ENCODE assay signal across 8 cellular contexts in genomic region chrX:100731441-100732281, GRCh38. TPM values are rescaled to one million over a fixed set of nuclear protein-coding genes. Genes with fewer than 3 reads are reported as not detected.
A peak's percentile ranks its signal among the peaks of the same experiment; 100 is the strongest.
DNase-seq lines count a peak whose midpoint lies in the region; ATAC-seq, FAIRE-seq and TF ChIP-seq lines count a peak whose summit lies in the region.

Gene SYTL4, minus strand, starts transcription at chrX:100732121. Its CDS starts 30,084 bp downstream, at chrX:100702037.

- H3K23ac ChIP-seq in mesenchymal stem cell (ENCODE audit: low read length in 2 of 2), result no peak within 1 kb of the TSS

- peak within 1 kb of the TSS; percentile 54 for H3K27ac ChIP-seq in C4-2B
- no peak within 1 kb of the TSS for H3K27ac ChIP-seq in ectodermal cell (ENCODE audit: insufficient read depth, low read depth, low read length, poor library complexity, severe bottlenecking)
- no peak within 1 kb of the TSS for H3K27ac ChIP-seq in mesenchymal stem cell (ENCODE audit: low read length, poor library complexity, severe bottlenecking)

- H3K9me3 Mint-ChIP-seq in activated CD8-positive, alpha-beta memory T cell treated with anti-CD3 and anti-CD28 coated beads, Interleukin-2, amount 10 ng/mL, durations not matched to agents 7 days and 5 days (ENCODE audit: low read depth), result no peaks in the 10 kb centered on the region

- peak within 1 kb of the TSS; percentile 70 for H3K4me2 ChIP-seq in mesenchymal stem cell (ENCODE audit: low read length, poor library complexity, severe bottlenecking)

- no peaks in the 10 kb centered on the region for H3K4me1 Mint-ChIP-seq in activated CD8-positive, alpha-beta memory T cell treated with anti-CD3 and anti-CD28 coated beads, Interleukin-2, amount 10 ng/mL, durations not matched to agents 7 days and 5 days

- H3K27me3 Mint-ChIP-seq in activated CD8-positive, alpha-beta memory T cell treated with anti-CD3 and anti-CD28 coated beads, Interleukin-2, amount 10 ng/mL, durations not matched to agents 7 days and 5 days, result peaks cover 45% of the 10 kb centered on the region

- H3K79me1 ChIP-seq in mesenchymal stem cell (replicated peaks; ENCODE audit: low read length, poor library complexity, severe bottlenecking), result peaks cover 6% of the 10 kb centered on the region

- no peak within 1 kb of the TSS for H4K8ac ChIP-seq in mesenchymal stem cell (ENCODE audit: low read length)

- no peak within 1 kb of the TSS for H3K18ac ChIP-seq in mesenchymal stem cell (ENCODE audit: low read depth in 1 of 2, low read length in 2 of 2)

- H3K9me3 ChIP-seq in ectodermal cell (ENCODE audit: control insufficient read depth, low read length), result no peaks in the 10 kb centered on the region
- no peaks in the 10 kb centered on the region for H3K9me3 ChIP-seq in mesenchymal stem cell (ENCODE audit: control insufficient read depth, low read length)

- no peaks in the 10 kb centered on the region for H3K36me3 Mint-ChIP-seq in activated CD8-positive, alpha-beta memory T cell treated with anti-CD3 and anti-CD28 coated beads, Interleukin-2, amount 10 ng/mL, durations not matched to agents 7 days and 5 days

- no peak within 1 kb of the TSS for H3K27ac Mint-ChIP-seq in activated CD8-positive, alpha-beta memory T cell treated with anti-CD3 and anti-CD28 coated beads, Interleukin-2, amount 10 ng/mL, durations not matched to agents 7 days and 5 days

- H2BK12ac ChIP-seq in mesenchymal stem cell (ENCODE audit: low read length in 2 of 2), result no peak within 1 kb of the TSS

- no peak within 1 kb of the TSS for H2BK120ac ChIP-seq in mesenchymal stem cell (ENCODE audit: low read depth, low read length)

- H2BK15ac ChIP-seq in mesenchymal stem cell (ENCODE audit: low read depth, poor library complexity, severe bottlenecking), result no peak within 1 kb of the TSS

- in situ Hi-C loops in KBM-7 (cut with MboI; ENCODE audit: low pct_unique_long_range_greater_than_20kb, low sequenced_read_pairs), result no loop called here

- H2BK5ac ChIP-seq in mesenchymal stem cell (ENCODE audit: low read depth, low read length, poor library complexity, severe bottlenecking), result no peak within 1 kb of the TSS

- no peak within 1 kb of the TSS for H3K14ac ChIP-seq in mesenchymal stem cell (ENCODE audit: low read length in 2 of 2)

- CTCF ChIA-PET in activated CD8-positive, alpha-beta memory T cell treated with anti-CD3 and anti-CD28 coated beads, Interleukin-2, amount 10 ng/mL, durations not matched to agents 7 days and 5 days (lab: Charles Lee), result interaction anchor here (1.5 kb wide), 1 partner anchor 37 kb away, joined by 3 read pairs; no protein-coding TSS in a partner anchor

- H3K9ac ChIP-seq in mesenchymal stem cell (ENCODE audit: low read length), result peak within 1 kb of the TSS; percentile 82

- WGBS in ectodermal cell, 2 experiments, result 1% methylated on average over 60 of the region's 60 CpGs
- 0% methylated on average over 38 of the region's 60 CpGs for WGBS in mesenchymal stem cell

- H3K36me3 ChIP-seq in ectodermal cell (ENCODE audit: control insufficient read depth, insufficient read depth, low read length), result no peaks in the 10 kb centered on the region
- no peaks in the 10 kb centered on the region for H3K36me3 ChIP-seq in mesenchymal stem cell (ENCODE audit: control insufficient read depth in 1 of 2, insufficient read depth in 2 of 2, low read depth in 1 of 2, low read length in 2 of 2)

- no peak within 1 kb of the TSS for H3K4ac ChIP-seq in mesenchymal stem cell (ENCODE audit: low read depth in 1 of 2, low read length in 2 of 2)

- peak within 1 kb of the TSS; percentile 86 for H2AFZ ChIP-seq in mesenchymal stem cell (ENCODE audit: low read depth, low read length)

- no peak within 1 kb of the TSS for H2AK5ac ChIP-seq in mesenchymal stem cell (ENCODE audit: low read length, severe bottlenecking)

- H3K27me3 ChIP-seq in ectodermal cell (ENCODE audit: control insufficient read depth, insufficient read depth, low read length, poor library complexity, severe bottlenecking), result peaks cover 40% of the 10 kb centered on the region
- peaks cover 0 to 29% of the 10 kb centered on the region in 2 experiments for H3K27me3 ChIP-seq in mesenchymal stem cell (ENCODE audit: control insufficient read depth in 1 of 2, insufficient read depth in 1 of 2, low read length in 2 of 2)

- DNase-seq in KBM-7, result peak; percentile 51
- no peak for DNase-seq in mesenchymal stem cell
- DNase-seq in urothelium cell line (ENCODE audit: low spot score), result peak; percentile 73
- DNase-seq in stimulated activated CD4-positive, alpha-beta T cell treated with anti-CD3 and anti-CD28 coated beads, Interleukin-4, amount 100 ng/mL, for 1 hour, result no peak
- DNase-seq in activated CD8-positive, alpha-beta memory T cell treated with anti-CD3 and anti-CD28 coated beads, Interleukin-2, amount 10 ng/mL, durations not matched to agents 7 days and 5 days, result no peak

- ATAC-seq in HG03280 (IDR thresholded peaks at IDR 0.05; ENCODE audit: unreplicated experiment), result no peak
- no peak for ATAC-seq in activated CD8-positive, alpha-beta memory T cell treated with anti-CD3 and anti-CD28 coated beads, Interleukin-2, amount 10 ng/mL, durations not matched to agents 7 days and 5 days

- TF ChIP-seq CTCF in C4-2B (conservative IDR thresholded peaks at IDR 0.05), result no peak

- H3K4me1 ChIP-seq in ectodermal cell (ENCODE audit: control insufficient read depth, insufficient read depth, low read length) (no peaks in the 10 kb centered on the region), mesenchymal stem cell (ENCODE audit: control insufficient read depth, insufficient read depth, low read depth, low read length) (no peaks in the 10 kb centered on the region)

- H4K91ac ChIP-seq in mesenchymal stem cell (ENCODE audit: low read length), result no peak within 1 kb of the TSS

- no peak within 1 kb of the TSS for H3K4me3 Mint-ChIP-seq in activated CD8-positive, alpha-beta memory T cell treated with anti-CD3 and anti-CD28 coated beads, Interleukin-2, amount 10 ng/mL, durations not matched to agents 7 days and 5 days

- FAIRE-seq in urothelium cell line (lab: Jason Lieb, UNC), result no peak

- H3K4me3 ChIP-seq in ectodermal cell (ENCODE audit: insufficient read depth, low read depth, low read length) (peak within 1 kb of the TSS; percentile 38), mesenchymal stem cell (ENCODE audit: insufficient read depth in 1 of 2, low read depth in 1 of 2, low read length in 2 of 2) (peak within 1 kb of the TSS; percentile 77 to 84)

RNA-seq across cellular contexts. Expression of gene SYTL4, which starts in this region (rescaled TPM):
- 0.65 TPM for polyA plus RNA-seq in ectodermal cell (2013, experiment 1 of 4)
- polyA plus RNA-seq in ectodermal cell (2013, experiment 2 of 4), result 1.5 TPM
- polyA plus RNA-seq in ectodermal cell (2013, experiment 3 of 4), result 0.85 TPM
- 1.7 TPM for polyA plus RNA-seq in ectodermal cell (2013, experiment 4 of 4)
- 3.0 TPM for polyA plus RNA-seq in mesenchymal stem cell (2013, experiment 1 of 2)
- polyA plus RNA-seq in mesenchymal stem cell (2013, experiment 2 of 2), result 2.6 TPM
- not detected for total RNA-seq in activated CD8-positive, alpha-beta memory T cell treated with anti-CD3 and anti-CD28 coated beads, Interleukin-2, amount 10 ng/mL, durations not matched to agents 7 days and 5 days

Comparison
In these comparisons a context has a peak if more than half of its experiments do, and no peak if none do; other contexts are left out.
1. DNase-seq: peak in KBM-7 (single experiment) and urothelium cell line (single experiment); none in mesenchymal stem cell (single experiment), stimulated activated CD4-positive, alpha-beta T cell treated with anti-CD3 and anti-CD28 coated beads, Interleukin-4, amount 100 ng/mL, for 1 hour (single experiment) and activated CD8-positive, alpha-beta memory T cell treated with anti-CD3 and anti-CD28 coated beads, Interleukin-2, amount 10 ng/mL, durations not matched to agents 7 days and 5 days (single experiment).